In the genomic region with DNA sequence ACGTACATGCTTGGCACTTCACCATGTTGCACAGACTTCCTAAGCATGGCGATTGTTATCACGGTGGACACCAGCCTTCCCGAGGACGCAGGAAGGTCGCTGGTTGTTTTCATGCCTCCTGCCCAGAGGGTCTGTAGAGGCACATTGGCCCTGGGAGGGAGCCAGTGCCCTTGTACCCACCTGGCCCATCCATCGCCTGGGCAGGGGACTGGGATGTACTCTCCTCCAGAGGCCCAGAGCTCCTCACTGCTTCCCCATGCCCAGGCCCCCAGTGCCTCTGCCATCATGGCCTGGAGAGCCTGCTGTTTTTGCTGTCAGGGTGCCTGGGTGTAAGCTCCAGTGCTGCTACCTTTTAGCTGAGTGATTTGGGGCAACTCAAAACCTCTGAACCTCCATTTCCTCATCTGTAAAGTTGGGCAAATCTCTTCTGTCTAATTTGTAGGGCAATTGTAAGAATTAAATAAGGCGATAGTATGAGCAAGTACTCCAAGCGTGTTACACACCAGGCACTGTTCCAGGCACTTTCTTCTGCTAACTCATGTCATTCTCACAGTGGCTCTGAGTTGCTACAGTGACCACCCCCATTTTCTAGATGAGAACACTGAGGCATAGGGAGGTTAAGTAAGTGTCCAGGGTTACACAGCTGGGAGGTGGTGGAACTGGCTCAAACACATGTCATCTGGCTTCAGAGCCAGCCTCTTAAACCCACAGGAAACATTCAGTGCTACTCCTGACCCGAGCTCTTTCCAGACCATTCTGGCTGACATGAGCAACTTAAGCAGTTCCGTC, we compare ENCODE assay signal across 2 cellular contexts.
TF ChIP-seq lines count a peak whose summit lies in the region.

No MANE protein-coding gene starts in this region.

TF ChIP-seq in HepG2, 621 proteins besides CTCF, POLR2A, EP300 and RAD21 (continues in another document):
- TF ChIP-seq ZMYM3 (CRISPR knock-in tag; IDR thresholded peaks at IDR 0.05) (peak; percentile 69; the same call in 1 of the 2 replicates), GABPA (IDR thresholded peaks at IDR 0.05; ENCODE audit: low read depth, low read length) (no peak), GABPA (CRISPR knock-in tag; IDR thresholded peaks at IDR 0.05; ENCODE audit: low read depth) (no peak), MED13 (CRISPR knock-in tag; IDR thresholded peaks at IDR 0.05) (no peak), ZNF383 (CRISPR knock-in tag; IDR thresholded peaks at IDR 0.05; ENCODE audit: borderline replicate concordance) (no peak), NR2F6 (IDR thresholded peaks at IDR 0.05) (no peak), NR2F6 (CRISPR knock-in tag; IDR thresholded peaks at IDR 0.05) (no peak), AGO1 (IDR thresholded peaks at IDR 0.05; ENCODE audit: low read depth, low read length, poor library complexity, severe bottlenecking) (no peak), PBX2 (CRISPR knock-in tag; IDR thresholded peaks at IDR 0.05) (no peak), ZNF235 (CRISPR knock-in tag; IDR thresholded peaks at IDR 0.05; ENCODE audit: borderline replicate concordance) (no peak), SP1 (IDR thresholded peaks at IDR 0.05) (no peak), SP1 (CRISPR knock-in tag; IDR thresholded peaks at IDR 0.05) (no peak), FOXK2 (IDR thresholded peaks at IDR 0.05) (no peak), ZNF570 (CRISPR knock-in tag; IDR thresholded peaks at IDR 0.05; ENCODE audit: borderline replicate concordance) (no peak), KLF15 (CRISPR knock-in tag; IDR thresholded peaks at IDR 0.05; ENCODE audit: borderline replicate concordance) (no peak), HDAC1 (CRISPR knock-in tag; IDR thresholded peaks at IDR 0.05) (no peak), ZNF329 (CRISPR knock-in tag; IDR thresholded peaks at IDR 0.05; ENCODE audit: low read depth) (no peak), UBTF (CRISPR knock-in tag; IDR thresholded peaks at IDR 0.05) (0 out of 2 replicates have a peak, but pooled peaks have one; percentile 24), STAT5B (CRISPR knock-in tag; IDR thresholded peaks at IDR 0.05) (no peak), ZBTB10 (CRISPR knock-in tag; IDR thresholded peaks at IDR 0.05; ENCODE audit: borderline replicate concordance) (no peak), NFE2L1 (CRISPR knock-in tag; IDR thresholded peaks at IDR 0.05; ENCODE audit: borderline replicate concordance) (no peak), RFX3 (CRISPR knock-in tag; IDR thresholded peaks at IDR 0.05) (no peak), ZNF138 (CRISPR knock-in tag; IDR thresholded peaks at IDR 0.05; ENCODE audit: low read depth) (no peak), ZNF629 (CRISPR knock-in tag; conservative IDR thresholded peaks at IDR 0.05) (peak; percentile 86), TEAD2 (CRISPR knock-in tag; IDR thresholded peaks at IDR 0.05) (no peak), AHR (CRISPR knock-in tag; IDR thresholded peaks at IDR 0.05) (no peak), ZNF773 (CRISPR knock-in tag; IDR thresholded peaks at IDR 0.05; ENCODE audit: borderline replicate concordance) (no peak)
- TF ChIP-seq, protein P1, sequence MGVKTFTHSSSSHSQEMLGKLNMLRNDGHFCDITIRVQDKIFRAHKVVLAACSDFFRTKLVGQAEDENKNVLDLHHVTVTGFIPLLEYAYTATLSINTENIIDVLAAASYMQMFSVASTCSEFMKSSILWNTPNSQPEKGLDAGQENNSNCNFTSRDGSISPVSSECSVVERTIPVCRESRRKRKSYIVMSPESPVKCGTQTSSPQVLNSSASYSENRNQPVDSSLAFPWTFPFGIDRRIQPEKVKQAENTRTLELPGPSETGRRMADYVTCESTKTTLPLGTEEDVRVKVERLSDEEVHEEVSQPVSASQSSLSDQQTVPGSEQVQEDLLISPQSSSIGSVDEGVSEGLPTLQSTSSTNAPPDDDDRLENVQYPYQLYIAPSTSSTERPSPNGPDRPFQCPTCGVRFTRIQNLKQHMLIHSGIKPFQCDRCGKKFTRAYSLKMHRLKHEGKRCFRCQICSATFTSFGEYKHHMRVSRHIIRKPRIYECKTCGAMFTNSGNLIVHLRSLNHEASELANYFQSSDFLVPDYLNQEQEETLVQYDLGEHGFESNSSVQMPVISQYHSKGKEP (CRISPR knock-in tag; IDR thresholded peaks at IDR 0.05) = no peak

TF ChIP-seq in SK-N-SH, 30 proteins besides CTCF, POLR2A, EP300 and RAD21:
- TF ChIP-seq ZBTB33 (IDR thresholded peaks at IDR 0.05; ENCODE audit: borderline replicate concordance, low read depth) (no peak), CHD2 (IDR thresholded peaks at IDR 0.05; ENCODE audit: low read length, partially characterized antibody) (no peak), RCOR1 (IDR thresholded peaks at IDR 0.05; ENCODE audit: low read length) (no peak), IRF3 (IDR thresholded peaks at IDR 0.05; ENCODE audit: low read depth, low read length) (no peak), GATA2 (CRISPR knock-in tag; IDR thresholded peaks at IDR 0.05) (no peak), YY1 (IDR thresholded peaks at IDR 0.05; ENCODE audit: low read depth) (no peak), FOXM1 (IDR thresholded peaks at IDR 0.05; ENCODE audit: low read depth) (no peak), POLR2AphosphoS5 (IDR thresholded peaks at IDR 0.05; ENCODE audit: low read depth, low read length) (no peak), RFX5 (IDR thresholded peaks at IDR 0.05; ENCODE audit: low read length) (no peak), ELF1 (IDR thresholded peaks at IDR 0.05) (no peak), FOXJ3 (CRISPR knock-in tag; IDR thresholded peaks at IDR 0.05) (no peak), SIN3A (IDR thresholded peaks at IDR 0.05; ENCODE audit: borderline replicate concordance, low read depth, low read length) (no peak), TCF12 (IDR thresholded peaks at IDR 0.05) (no peak), MXI1 (IDR thresholded peaks at IDR 0.05; ENCODE audit: low read depth, low read length) (no peak)
- TF ChIP-seq, protein P2, sequence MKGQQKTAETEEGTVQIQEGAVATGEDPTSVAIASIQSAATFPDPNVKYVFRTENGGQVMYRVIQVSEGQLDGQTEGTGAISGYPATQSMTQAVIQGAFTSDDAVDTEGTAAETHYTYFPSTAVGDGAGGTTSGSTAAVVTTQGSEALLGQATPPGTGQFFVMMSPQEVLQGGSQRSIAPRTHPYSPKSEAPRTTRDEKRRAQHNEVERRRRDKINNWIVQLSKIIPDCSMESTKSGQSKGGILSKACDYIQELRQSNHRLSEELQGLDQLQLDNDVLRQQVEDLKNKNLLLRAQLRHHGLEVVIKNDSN (IDR thresholded peaks at IDR 0.05; ENCODE audit: borderline replicate concordance, low read depth) = no peak
- TF ChIP-seq, protein P3, sequence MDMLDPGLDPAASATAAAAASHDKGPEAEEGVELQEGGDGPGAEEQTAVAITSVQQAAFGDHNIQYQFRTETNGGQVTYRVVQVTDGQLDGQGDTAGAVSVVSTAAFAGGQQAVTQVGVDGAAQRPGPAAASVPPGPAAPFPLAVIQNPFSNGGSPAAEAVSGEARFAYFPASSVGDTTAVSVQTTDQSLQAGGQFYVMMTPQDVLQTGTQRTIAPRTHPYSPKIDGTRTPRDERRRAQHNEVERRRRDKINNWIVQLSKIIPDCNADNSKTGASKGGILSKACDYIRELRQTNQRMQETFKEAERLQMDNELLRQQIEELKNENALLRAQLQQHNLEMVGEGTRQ (IDR thresholded peaks at IDR 0.05; ENCODE audit: borderline replicate concordance, low read depth, low read length) = no peak
- TF ChIP-seq, protein P4, sequence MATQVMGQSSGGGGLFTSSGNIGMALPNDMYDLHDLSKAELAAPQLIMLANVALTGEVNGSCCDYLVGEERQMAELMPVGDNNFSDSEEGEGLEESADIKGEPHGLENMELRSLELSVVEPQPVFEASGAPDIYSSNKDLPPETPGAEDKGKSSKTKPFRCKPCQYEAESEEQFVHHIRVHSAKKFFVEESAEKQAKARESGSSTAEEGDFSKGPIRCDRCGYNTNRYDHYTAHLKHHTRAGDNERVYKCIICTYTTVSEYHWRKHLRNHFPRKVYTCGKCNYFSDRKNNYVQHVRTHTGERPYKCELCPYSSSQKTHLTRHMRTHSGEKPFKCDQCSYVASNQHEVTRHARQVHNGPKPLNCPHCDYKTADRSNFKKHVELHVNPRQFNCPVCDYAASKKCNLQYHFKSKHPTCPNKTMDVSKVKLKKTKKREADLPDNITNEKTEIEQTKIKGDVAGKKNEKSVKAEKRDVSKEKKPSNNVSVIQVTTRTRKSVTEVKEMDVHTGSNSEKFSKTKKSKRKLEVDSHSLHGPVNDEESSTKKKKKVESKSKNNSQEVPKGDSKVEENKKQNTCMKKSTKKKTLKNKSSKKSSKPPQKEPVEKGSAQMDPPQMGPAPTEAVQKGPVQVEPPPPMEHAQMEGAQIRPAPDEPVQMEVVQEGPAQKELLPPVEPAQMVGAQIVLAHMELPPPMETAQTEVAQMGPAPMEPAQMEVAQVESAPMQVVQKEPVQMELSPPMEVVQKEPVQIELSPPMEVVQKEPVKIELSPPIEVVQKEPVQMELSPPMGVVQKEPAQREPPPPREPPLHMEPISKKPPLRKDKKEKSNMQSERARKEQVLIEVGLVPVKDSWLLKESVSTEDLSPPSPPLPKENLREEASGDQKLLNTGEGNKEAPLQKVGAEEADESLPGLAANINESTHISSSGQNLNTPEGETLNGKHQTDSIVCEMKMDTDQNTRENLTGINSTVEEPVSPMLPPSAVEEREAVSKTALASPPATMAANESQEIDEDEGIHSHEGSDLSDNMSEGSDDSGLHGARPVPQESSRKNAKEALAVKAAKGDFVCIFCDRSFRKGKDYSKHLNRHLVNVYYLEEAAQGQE (IDR thresholded peaks at IDR 0.05; ENCODE audit: low read depth, low read length) = no peak
